ENCODE assay signal across 15 cellular contexts in the genomic region with DNA sequence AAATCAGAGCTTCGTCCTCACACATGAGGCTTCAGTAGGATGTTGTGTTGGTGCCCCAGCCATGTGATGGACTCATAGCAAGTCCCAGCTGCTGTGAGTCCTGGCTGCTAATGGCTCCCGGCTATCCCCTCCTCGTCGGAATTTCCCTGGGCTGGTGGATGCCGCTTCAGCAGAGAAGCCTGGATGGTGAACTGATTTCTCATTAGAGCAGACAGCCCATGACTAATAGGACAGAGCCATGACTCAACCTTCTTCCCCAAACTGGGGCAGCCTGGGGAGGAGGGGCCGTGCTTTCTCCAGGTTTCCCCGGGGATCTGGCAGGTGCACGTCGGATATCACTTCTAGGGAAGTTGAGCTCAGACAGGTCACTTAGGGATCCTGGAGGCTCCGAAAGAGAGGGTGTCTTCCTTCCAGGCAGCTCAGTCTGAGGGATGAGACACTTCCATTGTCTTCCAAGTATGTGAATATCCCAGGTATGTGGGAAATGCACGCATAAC.
DNase-seq lines count a peak whose midpoint lies in the region; ATAC-seq and TF ChIP-seq lines count a peak whose summit lies in the region.
"Had no signal": no experiment of that assay in that cellular context is flagged by ENCODE, and none has a peak within 500 bp of the region (broad histone marks: within the 10 kb centered on the region; RNA-seq: fewer than 3 reads in every experiment).

No MANE protein-coding gene starts in this region.

- no peak overlapping the region for H2BK5ac ChIP-seq in trophoblast cell (ENCODE audit: low read depth, low read length, poor library complexity)

- no peak overlapping the region for H2AFZ ChIP-seq in PC-9
- H2AFZ ChIP-seq in trophoblast cell (ENCODE audit: insufficient read depth, low read length, poor library complexity): no peak overlapping the region

- POLR2A ChIA-PET in PC-9 (lab: Charles Lee; ENCODE audit: unreplicated experiment): no interaction called here

- ATAC-seq in esophagus mucosa: no peak

- H2BK12ac ChIP-seq in trophoblast cell (ENCODE audit: low read length): no peak overlapping the region

- H3K9me2 ChIP-seq in PC-9 (ENCODE audit: insufficient read depth): no peaks in the 10 kb centered on the region

- H4K20me1 ChIP-seq in PC-9 (ENCODE audit: insufficient read depth): no peaks in the 10 kb centered on the region

- TF ChIP-seq CTCF in PC-9 (conservative IDR thresholded peaks at IDR 0.05): no peak

- H3K4me3 ChIP-seq in PC-9: no peak overlapping the region
- no peak overlapping the region for H3K4me3 ChIP-seq in trophoblast cell (ENCODE audit: low read depth, low read length)
- H3K4me3 ChIP-seq: colonic mucosa, transverse colon had no signal

- H3K79me1 ChIP-seq in trophoblast cell (ENCODE audit: low read length): peaks cover 2% of the 10 kb centered on the region

- H2BK120ac ChIP-seq in trophoblast cell (ENCODE audit: insufficient read depth, low read length, poor library complexity): no peak overlapping the region

- no peaks in the 10 kb centered on the region; the same call in 1 of the 2 replicates for H3K27me3 ChIP-seq in PC-9 (ENCODE audit: insufficient read depth, low read depth)
- H3K27me3 ChIP-seq in trophoblast cell (ENCODE audit: insufficient read depth, low read length): no peaks in the 10 kb centered on the region
- H3K27me3 ChIP-seq: colonic mucosa, transverse colon had no signal

- no peak overlapping the region for H3K4ac ChIP-seq in trophoblast cell (ENCODE audit: low read depth, low read length)

- H4K12ac ChIP-seq in trophoblast cell (ENCODE audit: low read depth, low read length): no peak overlapping the region

- no peak overlapping the region for H4K8ac ChIP-seq in trophoblast cell (ENCODE audit: low read depth, low read length)

- no peak overlapping the region for H2AK5ac ChIP-seq in trophoblast cell (ENCODE audit: low read length)

- no TSS peak for BruUV-seq in PC-9 (replicated peaks; lab: Mats Ljungman, UMichigan)

- H3K4me2 ChIP-seq in PC-9: 0 out of 2 replicates have a peak overlapping the region, but pooled peaks have one; percentile 30
- H3K4me2 ChIP-seq in trophoblast cell (ENCODE audit: low read length): no peak overlapping the region

- H3K36me3 ChIP-seq in PC-9 (ENCODE audit: low read depth): no peaks in the 10 kb centered on the region
- H3K36me3 ChIP-seq in trophoblast cell (ENCODE audit: control insufficient read depth in 1 of 2, insufficient read depth in 2 of 2, low read length in 2 of 2): no peaks in the 10 kb centered on the region
- H3K36me3 ChIP-seq: colonic mucosa, transverse colon had no signal

- no peak overlapping the region for H4K91ac ChIP-seq in trophoblast cell (ENCODE audit: low read depth, low read length)

- H3K14ac ChIP-seq in trophoblast cell (ENCODE audit: low read length): no peak overlapping the region

- no peaks in the 10 kb centered on the region for H3K4me1 ChIP-seq in PC-9 (replicated peaks; ENCODE audit: insufficient read depth)
- peaks cover 0 to 2% of the 10 kb centered on the region in 2 experiments for H3K4me1 ChIP-seq in trophoblast cell (ENCODE audit: control insufficient read depth in 1 of 2, insufficient read depth in 2 of 2, low read length in 2 of 2)
- H3K4me1 ChIP-seq: colonic mucosa, transverse colon had no signal

- H3K79me2 ChIP-seq in PC-9 (ENCODE audit: low read depth) (no peaks in the 10 kb centered on the region), trophoblast cell (ENCODE audit: control insufficient read depth, insufficient read depth, low read length, poor library complexity) (no peaks in the 10 kb centered on the region)

- H3K27ac ChIP-seq in PC-9 (no peak overlapping the region), trophoblast cell (ENCODE audit: low read depth, low read length) (peak overlapping the region; percentile 28)
- H3K27ac ChIP-seq: colonic mucosa, transverse colon had no signal

- H3K9ac ChIP-seq in trophoblast cell (ENCODE audit: low read length): no peak overlapping the region

- H3K23ac ChIP-seq in trophoblast cell (ENCODE audit: low read length): no peak overlapping the region

- intact Hi-C loops in PC-9 (cut with micrococcal nuclease; ENCODE audit: unreplicated experiment): no loop called here

- CTCF ChIA-PET in PC-9 (lab: Charles Lee): no interaction called here

- H3K18ac ChIP-seq in trophoblast cell (ENCODE audit: low read length): no peak overlapping the region

- no peaks in the 10 kb centered on the region for H3F3A ChIP-seq in PC-9 (ENCODE audit: insufficient read depth, low read depth)

- no CpG with 5 or more reads among the region's 11 CpGs for WGBS in trophoblast cell (ENCODE audit: extremely low coverage, insufficient coverage, insufficient read length)

- DNase-seq in NCI-H2171 treated with DMSO at 0.1 percent for 48 hours (lab: John Stamatoyannopoulos, UW) (peak; percentile 29), NCI-H2171 (lab: John Stamatoyannopoulos, UW) (no peak), PC-9 (peak; percentile 17 to 65), ecto neural progenitor cell (ENCODE audit: low spot score) (peak; percentile 53), trophoblast cell (peak; percentile 82 to 93), DMS79 (lab: John Stamatoyannopoulos, UW) (no peak)
- no peak for DNase-seq in stimulated activated CD8-positive, alpha-beta memory T cell treated with anti-CD3 and anti-CD28 coated beads, Interleukin-4, amount 100 ng/mL, for 48 hours
- DNase-seq: activated CD4-positive, alpha-beta T cell treated with anti-CD3 and anti-CD28 coated beads, Interleukin-2, amount 50 U/mL, for 4 hours; activated naive CD4-positive, alpha-beta T cell treated with anti-CD3 and anti-CD28 coated beads for 36 hours; colonic mucosa; MV-4-11; naive B cell; NCI-H526 treated with DMSO at 0.1 percent for 48 hours; transverse colon had no signal

- no peaks in the 10 kb centered on the region for H3K9me3 ChIP-seq in PC-9 (ENCODE audit: insufficient read depth, low read depth)
- no peaks in the 10 kb centered on the region for H3K9me3 ChIP-seq in trophoblast cell (ENCODE audit: insufficient read depth, low read depth, low read length)
- H3K9me3 ChIP-seq: colonic mucosa, transverse colon had no signal

Comparison
In these comparisons a context has a peak if more than half of its experiments do, and no peak if none do; other contexts are left out.
1. DNase-seq: peak in NCI-H2171 treated with DMSO at 0.1 percent for 48 hours (single experiment), PC-9 (2 of 2), ecto neural progenitor cell (single experiment) and trophoblast cell (2 of 2); none in NCI-H2171 (single experiment), DMS79 (single experiment) and stimulated activated CD8-positive, alpha-beta memory T cell treated with anti-CD3 and anti-CD28 coated beads, Interleukin-4, amount 100 ng/mL, for 48 hours (single experiment).